Comparison of ENCODE assay signal across 17 cellular contexts in the genomic region with DNA sequence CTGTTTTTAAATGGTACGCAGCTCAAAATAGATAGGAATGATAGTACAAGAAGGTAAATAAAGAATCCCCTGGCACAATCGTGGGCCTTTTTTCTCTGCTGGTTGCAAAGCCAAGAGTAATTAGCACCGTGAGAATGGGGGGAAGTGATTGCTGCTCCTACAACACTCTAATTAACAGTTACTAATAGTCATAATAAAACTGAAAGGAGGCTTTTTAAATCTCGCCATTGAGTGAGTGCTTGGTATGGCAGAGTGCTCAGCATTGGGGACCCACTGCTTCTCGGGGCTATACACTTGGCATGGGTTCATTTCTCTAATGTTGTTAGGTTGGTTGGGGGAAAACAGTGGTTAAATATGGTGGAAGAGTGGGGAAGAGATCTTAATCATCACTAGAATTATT.
DNase-seq lines count a peak whose midpoint lies in the region; ATAC-seq, FAIRE-seq and TF ChIP-seq lines count a peak whose summit lies in the region.
"Had no signal": no experiment of that assay in that cellular context is flagged by ENCODE, and none has a peak within 500 bp of the region (broad histone marks: within the 10 kb centered on the region; RNA-seq: fewer than 3 reads in every experiment).

No MANE protein-coding gene starts in this region.

- 90 to 100% methylated on average over 1 to 5 of the region's 5 CpGs for WGBS in endodermal cell (ENCODE audit: insufficient coverage in 1 of 2, insufficient read length in 1 of 2), 2 experiments

- TF ChIP-seq POLR2A in GM12891 (IDR thresholded peaks at IDR 0.05; ENCODE audit: low read depth, low read length): no peak

- peaks cover 6% of the 10 kb centered on the region for H3K4me1 ChIP-seq in endodermal cell (ENCODE audit: control insufficient read depth, insufficient read depth, low read length)

- no peaks in the 10 kb centered on the region for H3K27me3 Mint-ChIP-seq in endodermal cell (ENCODE audit: insufficient read depth)

- peak; percentile 5 for DNase-seq in NCI-H748 (lab: John Stamatoyannopoulos, UW; ENCODE audit: unreplicated experiment)
- no peak for DNase-seq in NCI-H748 treated with DMSO at 0.1 percent for 48 hours (lab: John Stamatoyannopoulos, UW)
- no peak for DNase-seq in GM12891 (ENCODE audit: insufficient read length, low spot score)
- peak; percentile 35 for DNase-seq in NCI-H69 (lab: John Stamatoyannopoulos, UW)
- no peak for DNase-seq in endodermal cell
- no peak for DNase-seq in stimulated activated CD4-positive, alpha-beta T cell treated with anti-CD3 and anti-CD28 coated beads, Interleukin-2, amount 100 ng/mL, for 48 hours
- DNase-seq in GM03348 (ENCODE audit: low spot score): no peak
- DNase-seq: 8988T; ACHN; CD4-positive, alpha-beta T cell; DMS79; GOT3; H9 had no signal

- peak overlapping the region; percentile 13 for H3K27ac Mint-ChIP-seq in endodermal cell
- H3K27ac Mint-ChIP-seq: CD4-positive, alpha-beta T cell had no signal

- no peak overlapping the region for H3K27ac ChIP-seq in endodermal cell (ENCODE audit: low read depth, low read length)
- H3K27ac ChIP-seq: BLaER1 treated with 17β-estradiol and CSF1 and Interleukin-3, amounts not matched to agents 10 nM and 100 nM had no signal

- H3K4me3 ChIP-seq in endodermal cell (ENCODE audit: low read length): no peak overlapping the region
- H3K4me3 ChIP-seq: BLaER1 treated with 17β-estradiol and CSF1 and Interleukin-3, amounts not matched to agents 10 nM and 100 nM had no signal

- no peak for ATAC-seq in HG02759 (IDR thresholded peaks at IDR 0.05; ENCODE audit: unreplicated experiment)
- ATAC-seq: HepG2 had no signal

- no peaks in the 10 kb centered on the region for H3K9me3 ChIP-seq in endodermal cell (ENCODE audit: control insufficient read depth, low read length)
- H3K9me3 ChIP-seq: BLaER1 treated with 17β-estradiol and CSF1 and Interleukin-3, amounts not matched to agents 10 nM and 100 nM had no signal

- no peaks in the 10 kb centered on the region for H3K36me3 ChIP-seq in endodermal cell (ENCODE audit: control insufficient read depth, insufficient read depth, low read length)
- H3K36me3 ChIP-seq: BLaER1 treated with 17β-estradiol and CSF1 and Interleukin-3, amounts not matched to agents 10 nM and 100 nM had no signal

- no peaks in the 10 kb centered on the region for H3K36me3 Mint-ChIP-seq in endodermal cell (ENCODE audit: low read depth)

- FAIRE-seq in GM12891 (lab: Jason Lieb, UNC): no peak
- FAIRE-seq: HepG2, HTR-8/SVneo had no signal

- peaks cover 43% of the 10 kb centered on the region for H3K4me1 Mint-ChIP-seq in endodermal cell

- no peak for TF ChIP-seq CTCF in endodermal cell (conservative IDR thresholded peaks at IDR 0.05)

- no peaks in the 10 kb centered on the region for H3K27me3 ChIP-seq in endodermal cell (ENCODE audit: control insufficient read depth, insufficient read depth, low read length, poor library complexity, severe bottlenecking)

- no peaks in the 10 kb centered on the region for H3K9me3 Mint-ChIP-seq in endodermal cell
- H3K9me3 Mint-ChIP-seq: CD4-positive, alpha-beta T cell; H9 had no signal

- H3K4me3 Mint-ChIP-seq in endodermal cell: no peak overlapping the region
- H3K4me3 Mint-ChIP-seq: CD4-positive, alpha-beta T cell; H9 had no signal

- no peak overlapping the region for H3K9ac ChIP-seq in endodermal cell (ENCODE audit: extremely low read depth, low read length, poor library complexity, severe bottlenecking)
- H3K9ac ChIP-seq: BLaER1 treated with 17β-estradiol and CSF1 and Interleukin-3, amounts not matched to agents 10 nM and 100 nM had no signal

TF ChIP-seq in GM12891, 5 proteins besides CTCF, POLR2A, EP300 and RAD21:
- TF ChIP-seq POU2F2 (IDR thresholded peaks at IDR 0.05; ENCODE audit: low read depth, low read length): no peak
- TF ChIP-seq SPI1 (IDR thresholded peaks at IDR 0.05; ENCODE audit: low read depth, low read length): 0 out of 2 replicates have a peak, but pooled peaks have one; percentile 3
- no peak for TF ChIP-seq POLR2AphosphoS5 (IDR thresholded peaks at IDR 0.05; ENCODE audit: low read depth, low read length)
- TF ChIP-seq TAF1 (IDR thresholded peaks at IDR 0.05; ENCODE audit: low read depth, low read length): no peak
- no peak for TF ChIP-seq PAX5 (IDR thresholded peaks at IDR 0.05; ENCODE audit: insufficient read depth, low read length, severe bottlenecking)

Comparison
In these comparisons a context has a peak if more than half of its experiments do, and no peak if none do; other contexts are left out.
1. DNase-seq: peak in NCI-H748 (single experiment) and NCI-H69 (single experiment); none in NCI-H748 treated with DMSO at 0.1 percent for 48 hours (single experiment), GM12891 (single experiment), endodermal cell (single experiment), stimulated activated CD4-positive, alpha-beta T cell treated with anti-CD3 and anti-CD28 coated beads, Interleukin-2, amount 100 ng/mL, for 48 hours (0 of 2) and GM03348 (single experiment).